ENCODE assay signal across 8 cellular contexts in genomic region chr16:21083729-21084268, GRCh38.
DNase-seq lines count a peak whose midpoint lies in the region; ATAC-seq and TF ChIP-seq lines count a peak whose summit lies in the region.

No MANE protein-coding gene starts in this region.

- no peak overlapping the region for H3K4me3 Mint-ChIP-seq in natural killer cell

- POLR2A ChIA-PET in AG04449 (lab: Yijun Ruan, JAX), result no interaction called here

- intact Hi-C loops in natural killer cell (cut with micrococcal nuclease), result loop anchor here (1.0 kb wide), 2 partner anchors 233 to 284 kb away; no protein-coding TSS in a partner anchor

- TF ChIP-seq CTCF in AG04449 (IDR thresholded peaks at IDR 0.05; ENCODE audit: insufficient read depth, low read length, missing control alignments) (peak; percentile 73), natural killer cell (IDR thresholded peaks at IDR 0.05) (peak; percentile 53)

- no peaks in the 10 kb centered on the region for H3K36me3 Mint-ChIP-seq in natural killer cell

- H3K4me1 Mint-ChIP-seq in natural killer cell, result no peaks in the 10 kb centered on the region

- no peak overlapping the region for H3K27ac Mint-ChIP-seq in natural killer cell

- CTCF ChIA-PET in AG04449 (lab: Yijun Ruan, JAX), result interaction anchor here (0.7 to 8.2 kb wide), 13 partner anchors 9 to 290 kb away, joined by 3 to 135 read pairs (median 4); partner anchors contain the start of genes ERI2 and REXO5

- H3K9me3 Mint-ChIP-seq in natural killer cell, result no peaks in the 10 kb centered on the region

- H3K4me3 ChIP-seq in AG04449 (ENCODE audit: low read depth, low read length), result no peak overlapping the region

- peaks cover 6 to 14% of the 10 kb centered on the region in 2 donors for H3K27me3 Mint-ChIP-seq in natural killer cell (ENCODE audit: low read depth in 2 of 2)

- DNase-seq in AG04449 (ENCODE audit: low read depth, low spot score), result no peak
- peak; percentile 77 for DNase-seq in NCI-H82 (lab: John Stamatoyannopoulos, UW)
- peak; percentile 30 for DNase-seq in activated T-cell treated with anti-CD3 and anti-CD28 coated beads for 1 hour (ENCODE audit: low read depth)
- peak; percentile 40 for DNase-seq in fibroblast of gingiva (ENCODE audit: low read depth)
- peak; percentile 24 for DNase-seq in natural killer cell
- peak; percentile 52 for DNase-seq in stromal cell of bone marrow (ENCODE audit: low read depth)

- ATAC-seq in GM18867 (IDR thresholded peaks at IDR 0.05; ENCODE audit: unreplicated experiment) (peak; percentile 52), natural killer cell (peak; percentile 55 to 83 (median 64)), HG03521 (IDR thresholded peaks at IDR 0.05; ENCODE audit: unreplicated experiment) (no peak)
